ENCODE assay signal across 1 cellular context in the genomic region with DNA sequence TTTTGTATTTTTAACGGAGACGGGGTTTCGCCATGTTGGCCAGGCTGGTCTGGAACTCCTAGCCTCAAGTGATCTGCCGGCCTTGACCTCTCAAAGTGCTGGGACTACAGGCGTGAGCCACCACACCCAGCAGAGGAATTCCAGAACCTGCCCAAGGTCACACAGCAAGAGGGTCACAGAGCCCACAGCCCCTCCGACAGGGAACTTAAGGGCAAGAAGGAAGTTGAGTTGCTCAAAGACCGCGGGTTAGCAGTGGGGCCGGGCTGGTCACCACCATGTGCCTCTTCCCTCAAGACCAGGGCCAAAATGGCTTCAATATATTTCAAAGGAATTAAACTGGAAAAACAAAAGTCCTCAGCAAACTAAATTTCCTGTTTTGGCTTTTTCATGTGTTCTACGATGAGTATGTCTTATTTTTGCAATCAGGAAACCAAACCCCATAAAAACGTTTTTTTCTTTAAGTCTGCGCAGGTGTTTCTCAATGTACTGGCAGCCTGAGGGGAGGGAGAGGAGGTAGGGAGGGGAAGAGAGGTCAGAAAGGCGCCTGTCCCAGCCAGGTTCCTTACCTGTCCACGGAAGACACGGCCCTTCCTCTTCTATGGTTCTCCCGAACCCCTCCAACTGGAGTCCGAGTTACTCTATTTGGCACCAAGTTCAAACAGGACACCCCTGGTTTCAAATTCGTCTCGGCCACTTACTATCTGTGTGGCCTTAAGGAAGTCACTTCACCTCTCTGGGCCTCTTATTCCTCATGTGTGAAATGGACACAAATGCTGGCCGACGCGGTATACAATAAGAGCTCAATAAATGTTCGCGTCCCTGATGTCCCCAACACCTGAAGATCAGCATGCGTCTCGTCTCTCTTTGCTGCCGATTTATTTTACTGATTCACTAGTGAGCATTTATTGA.
TF ChIP-seq lines count a peak whose summit lies in the region.

No MANE protein-coding gene starts in this region.

TF ChIP-seq in HCT116, 20 proteins besides CTCF, POLR2A, EP300 and RAD21 (continued from another document):
- TF ChIP-seq EZH2 (IDR thresholded peaks at IDR 0.05) = no peak
- no peak for TF ChIP-seq JUND (IDR thresholded peaks at IDR 0.05)
- TF ChIP-seq ZNF274 (IDR thresholded peaks at IDR 0.05; ENCODE audit: low read depth, low read length) = no peak
- TF ChIP-seq, protein P1, sequence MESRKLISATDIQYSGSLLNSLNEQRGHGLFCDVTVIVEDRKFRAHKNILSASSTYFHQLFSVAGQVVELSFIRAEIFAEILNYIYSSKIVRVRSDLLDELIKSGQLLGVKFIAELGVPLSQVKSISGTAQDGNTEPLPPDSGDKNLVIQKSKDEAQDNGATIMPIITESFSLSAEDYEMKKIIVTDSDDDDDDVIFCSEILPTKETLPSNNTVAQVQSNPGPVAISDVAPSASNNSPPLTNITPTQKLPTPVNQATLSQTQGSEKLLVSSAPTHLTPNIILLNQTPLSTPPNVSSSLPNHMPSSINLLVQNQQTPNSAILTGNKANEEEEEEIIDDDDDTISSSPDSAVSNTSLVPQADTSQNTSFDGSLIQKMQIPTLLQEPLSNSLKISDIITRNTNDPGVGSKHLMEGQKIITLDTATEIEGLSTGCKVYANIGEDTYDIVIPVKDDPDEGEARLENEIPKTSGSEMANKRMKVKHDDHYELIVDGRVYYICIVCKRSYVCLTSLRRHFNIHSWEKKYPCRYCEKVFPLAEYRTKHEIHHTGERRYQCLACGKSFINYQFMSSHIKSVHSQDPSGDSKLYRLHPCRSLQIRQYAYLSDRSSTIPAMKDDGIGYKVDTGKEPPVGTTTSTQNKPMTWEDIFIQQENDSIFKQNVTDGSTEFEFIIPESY (IDR thresholded peaks at IDR 0.05; ENCODE audit: extremely low read depth, insufficient replicate concordance, low read length) = no peak
- no peak for TF ChIP-seq ZFX (IDR thresholded peaks at IDR 0.05)
- TF ChIP-seq POLR2AphosphoS5 (IDR thresholded peaks at IDR 0.05; ENCODE audit: low read depth, low read length) = no peak
- TF ChIP-seq EZH2phosphoT487 (IDR thresholded peaks at IDR 0.05; ENCODE audit: borderline replicate concordance) = no peak
- no peak for TF ChIP-seq ELF1 (IDR thresholded peaks at IDR 0.05; ENCODE audit: borderline replicate concordance, low read depth)
- no peak for TF ChIP-seq YY1 (IDR thresholded peaks at IDR 0.05; ENCODE audit: extremely low read depth, insufficient replicate concordance, low read depth, low read length)
- no peak for TF ChIP-seq SIN3A (IDR thresholded peaks at IDR 0.05; ENCODE audit: low read depth)
- no peak for TF ChIP-seq TCF7L2 (IDR thresholded peaks at IDR 0.05; ENCODE audit: borderline replicate concordance, extremely low read depth, insufficient read depth, insufficient read length)
- TF ChIP-seq, protein P2, sequence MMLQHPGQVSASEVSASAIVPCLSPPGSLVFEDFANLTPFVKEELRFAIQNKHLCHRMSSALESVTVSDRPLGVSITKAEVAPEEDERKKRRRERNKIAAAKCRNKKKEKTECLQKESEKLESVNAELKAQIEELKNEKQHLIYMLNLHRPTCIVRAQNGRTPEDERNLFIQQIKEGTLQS (IDR thresholded peaks at IDR 0.05) = no peak
- TF ChIP-seq, protein P3, sequence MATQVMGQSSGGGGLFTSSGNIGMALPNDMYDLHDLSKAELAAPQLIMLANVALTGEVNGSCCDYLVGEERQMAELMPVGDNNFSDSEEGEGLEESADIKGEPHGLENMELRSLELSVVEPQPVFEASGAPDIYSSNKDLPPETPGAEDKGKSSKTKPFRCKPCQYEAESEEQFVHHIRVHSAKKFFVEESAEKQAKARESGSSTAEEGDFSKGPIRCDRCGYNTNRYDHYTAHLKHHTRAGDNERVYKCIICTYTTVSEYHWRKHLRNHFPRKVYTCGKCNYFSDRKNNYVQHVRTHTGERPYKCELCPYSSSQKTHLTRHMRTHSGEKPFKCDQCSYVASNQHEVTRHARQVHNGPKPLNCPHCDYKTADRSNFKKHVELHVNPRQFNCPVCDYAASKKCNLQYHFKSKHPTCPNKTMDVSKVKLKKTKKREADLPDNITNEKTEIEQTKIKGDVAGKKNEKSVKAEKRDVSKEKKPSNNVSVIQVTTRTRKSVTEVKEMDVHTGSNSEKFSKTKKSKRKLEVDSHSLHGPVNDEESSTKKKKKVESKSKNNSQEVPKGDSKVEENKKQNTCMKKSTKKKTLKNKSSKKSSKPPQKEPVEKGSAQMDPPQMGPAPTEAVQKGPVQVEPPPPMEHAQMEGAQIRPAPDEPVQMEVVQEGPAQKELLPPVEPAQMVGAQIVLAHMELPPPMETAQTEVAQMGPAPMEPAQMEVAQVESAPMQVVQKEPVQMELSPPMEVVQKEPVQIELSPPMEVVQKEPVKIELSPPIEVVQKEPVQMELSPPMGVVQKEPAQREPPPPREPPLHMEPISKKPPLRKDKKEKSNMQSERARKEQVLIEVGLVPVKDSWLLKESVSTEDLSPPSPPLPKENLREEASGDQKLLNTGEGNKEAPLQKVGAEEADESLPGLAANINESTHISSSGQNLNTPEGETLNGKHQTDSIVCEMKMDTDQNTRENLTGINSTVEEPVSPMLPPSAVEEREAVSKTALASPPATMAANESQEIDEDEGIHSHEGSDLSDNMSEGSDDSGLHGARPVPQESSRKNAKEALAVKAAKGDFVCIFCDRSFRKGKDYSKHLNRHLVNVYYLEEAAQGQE (IDR thresholded peaks at IDR 0.05; ENCODE audit: low read depth) = no peak
